25 cellular contexts compared by ENCODE assay signal in the genomic region with DNA sequence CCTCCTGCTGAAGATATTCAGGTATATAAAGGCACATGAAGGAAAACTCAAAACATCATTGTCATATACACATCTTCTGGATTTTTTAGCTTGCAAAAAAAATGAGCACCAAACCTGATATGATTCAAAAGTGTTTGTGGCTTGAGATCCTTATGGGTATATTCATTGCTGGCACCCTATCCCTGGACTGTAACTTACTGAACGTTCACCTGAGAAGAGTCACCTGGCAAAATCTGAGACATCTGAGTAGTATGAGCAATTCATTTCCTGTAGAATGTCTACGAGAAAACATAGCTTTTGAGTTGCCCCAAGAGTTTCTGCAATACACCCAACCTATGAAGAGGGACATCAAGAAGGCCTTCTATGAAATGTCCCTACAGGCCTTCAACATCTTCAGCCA. TPM values are rescaled to one million over a fixed set of nuclear protein-coding genes. Genes with fewer than 3 reads are reported as not detected.
"Had no signal": no experiment of that assay in that cellular context is flagged by ENCODE, and none has a peak within 500 bp of the region (broad histone marks: within the 10 kb centered on the region; RNA-seq: fewer than 3 reads in every experiment).

A gene with protein sequence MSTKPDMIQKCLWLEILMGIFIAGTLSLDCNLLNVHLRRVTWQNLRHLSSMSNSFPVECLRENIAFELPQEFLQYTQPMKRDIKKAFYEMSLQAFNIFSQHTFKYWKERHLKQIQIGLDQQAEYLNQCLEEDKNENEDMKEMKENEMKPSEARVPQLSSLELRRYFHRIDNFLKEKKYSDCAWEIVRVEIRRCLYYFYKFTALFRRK (plus strand): TSS at position 55 of the 400 bp plus-strand sequence. CDS start 47 bp downstream, at position 102.

- H3K27me3 Mint-ChIP-seq: IgD-negative memory B cell had no signal

- H3K27ac Mint-ChIP-seq: activated CD4-positive, alpha-beta memory T cell treated with anti-CD3 and anti-CD28 coated beads for 36 hours; activated CD4-positive, alpha-beta T cell treated with anti-CD3 and anti-CD28 coated beads, Interleukin-2, amount 10 ng/mL, durations not matched to agents 24 days and 14 days; activated naive CD4-positive, alpha-beta T cell treated with anti-CD3 and anti-CD28 coated beads, Interleukin-2, amount 50 U/mL, for 24 hours; activated T-helper 2 cell treated with anti-CD3 and anti-CD28 coated beads, Interferon-gamma antibody, Interleukin-2, Interleukin-4, amounts not matched to agents 10 μg/mL and 5 μg/mL and 100 μg/mL, durations not matched to agents 14 hours and 24 hours and 36 hours; T-helper 1 cell treated with Interleukin-12 subunit alpha and Interleukin-12 subunit beta and Interleukin-4 antibody, amounts not matched to agents 30 μg/mL and 1 μg/mL, for 36 hours had no signal

- H3K4me3 Mint-ChIP-seq: activated CD4-positive, alpha-beta memory T cell treated with anti-CD3 and anti-CD28 coated beads for 36 hours; activated CD4-positive, alpha-beta T cell treated with anti-CD3 and anti-CD28 coated beads, Interleukin-2, amount 10 ng/mL, durations not matched to agents 24 days and 14 days; activated naive CD4-positive, alpha-beta T cell treated with anti-CD3 and anti-CD28 coated beads, Interleukin-2, amount 50 U/mL, for 24 hours; T-helper 1 cell treated with Interleukin-12 subunit alpha and Interleukin-12 subunit beta and Interleukin-4 antibody, amounts not matched to agents 30 μg/mL and 1 μg/mL, for 36 hours had no signal

- H3K27ac ChIP-seq: KMS-11 had no signal

- H3K36me3 Mint-ChIP-seq: activated CD4-positive, alpha-beta memory T cell treated with anti-CD3 and anti-CD28 coated beads for 36 hours; activated naive CD4-positive, alpha-beta T cell treated with anti-CD3 and anti-CD28 coated beads, Interleukin-2, amount 50 U/mL, for 24 hours; IgD-negative memory B cell had no signal

- H3K9me3 Mint-ChIP-seq: activated CD4-positive, alpha-beta memory T cell treated with anti-CD3 and anti-CD28 coated beads for 36 hours; activated CD4-positive, alpha-beta T cell treated with anti-CD3 and anti-CD28 coated beads, Interleukin-2, amount 10 ng/mL, durations not matched to agents 24 days and 14 days; activated naive CD4-positive, alpha-beta T cell treated with anti-CD3 and anti-CD28 coated beads, Interleukin-2, amount 50 U/mL, for 24 hours; activated T-helper 2 cell treated with anti-CD3 and anti-CD28 coated beads, Interferon-gamma antibody, Interleukin-2, Interleukin-4, amounts not matched to agents 10 μg/mL and 5 μg/mL and 100 μg/mL, durations not matched to agents 14 hours and 24 hours and 36 hours; brain; IgD-negative memory B cell; T-helper 1 cell treated with Interleukin-12 subunit alpha and Interleukin-12 subunit beta and Interleukin-4 antibody, amounts not matched to agents 30 μg/mL and 1 μg/mL, for 36 hours had no signal

- DNase-seq: activated CD4-positive, alpha-beta memory T cell treated with anti-CD3 and anti-CD28 coated beads for 36 hours; activated CD4-positive, alpha-beta T cell treated with anti-CD3 and anti-CD28 coated beads, Interleukin-2, amount 10 ng/mL, durations not matched to agents 24 days and 14 days; activated CD4-positive, CD25-positive, alpha-beta regulatory T cell treated with anti-CD3 and anti-CD28 coated beads, Interleukin-2, amount 50 U/mL, for 72 hours; activated CD8-positive, alpha-beta memory T cell treated with anti-CD3 and anti-CD28 coated beads for 24 hours; activated gamma-delta T cell treated with Interleukin-2 at 50 U/mL for 16 hours; activated T-cell treated with anti-CD3 and anti-CD28 coated beads, Interleukin-2, amount 50 U/mL, for 48 hours; amniotic stem cell; NCI-H1092; NCI-H1417; NCI-H2029; NCI-H2107; NCI-H510A treated with DMSO at 0.1 percent for 48 hours; NCI-H69; NK-92 treated with Interleukin-12 subunit alpha and Interleukin-12 subunit beta, amount 100 ng/mL, for 24 hours; SHP77 treated with DMSO at 0.1 percent for 48 hours had no signal

RNA-seq across cellular contexts. Expression of the gene that starts here (rescaled TPM):
- total RNA-seq: activated CD4-positive, alpha-beta memory T cell treated with anti-CD3 and anti-CD28 coated beads for 36 hours; activated CD4-positive, alpha-beta T cell treated with anti-CD3 and anti-CD28 coated beads, Interleukin-2, amount 10 ng/mL, durations not matched to agents 24 days and 14 days; activated T-helper 2 cell treated with anti-CD3 and anti-CD28 coated beads, Interferon-gamma antibody, Interleukin-2, Interleukin-4, amounts not matched to agents 10 μg/mL and 5 μg/mL and 100 μg/mL, durations not matched to agents 14 hours and 24 hours and 36 hours; astrocyte; cardiac septum; MCF 10A; SK-MEL-5 had no signal
- polyA plus RNA-seq: IgD-negative memory B cell had no signal
